In genomic region chr11:63667993-63668392, GRCh38 we compare ENCODE assay signal across 1 cellular context.
TF ChIP-seq lines count a peak whose summit lies in the region.

No MANE protein-coding gene starts in this region.

TF ChIP-seq in SK-N-SH treated with all-trans-retinoic acid at 6 μM for 48 hours, 23 proteins besides CTCF, POLR2A, EP300 and RAD21 (continued from another document):
- no peak for TF ChIP-seq POU6F1 (CRISPR knock-in tag; IDR thresholded peaks at IDR 0.05; ENCODE audit: borderline replicate concordance, low read depth)
- TF ChIP-seq OSR1 (CRISPR knock-in tag; IDR thresholded peaks at IDR 0.05), result no peak
- TF ChIP-seq ZNF8 (CRISPR knock-in tag; IDR thresholded peaks at IDR 0.05), result no peak
- TF ChIP-seq TOX (CRISPR knock-in tag; IDR thresholded peaks at IDR 0.05; ENCODE audit: borderline replicate concordance), result no peak
- TF ChIP-seq, protein P1, sequence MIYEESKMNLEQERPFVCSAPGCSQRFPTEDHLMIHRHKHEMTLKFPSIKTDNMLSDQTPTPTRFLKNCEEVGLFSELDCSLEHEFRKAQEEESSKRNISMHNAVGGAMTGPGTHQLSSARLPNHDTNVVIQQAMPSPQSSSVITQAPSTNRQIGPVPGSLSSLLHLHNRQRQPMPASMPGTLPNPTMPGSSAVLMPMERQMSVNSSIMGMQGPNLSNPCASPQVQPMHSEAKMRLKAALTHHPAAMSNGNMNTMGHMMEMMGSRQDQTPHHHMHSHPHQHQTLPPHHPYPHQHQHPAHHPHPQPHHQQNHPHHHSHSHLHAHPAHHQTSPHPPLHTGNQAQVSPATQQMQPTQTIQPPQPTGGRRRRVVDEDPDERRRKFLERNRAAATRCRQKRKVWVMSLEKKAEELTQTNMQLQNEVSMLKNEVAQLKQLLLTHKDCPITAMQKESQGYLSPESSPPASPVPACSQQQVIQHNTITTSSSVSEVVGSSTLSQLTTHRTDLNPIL (CRISPR knock-in tag; IDR thresholded peaks at IDR 0.05; ENCODE audit: low read depth), result no peak
- no peak for TF ChIP-seq CSDC2 (CRISPR knock-in tag; IDR thresholded peaks at IDR 0.05)
- no peak for TF ChIP-seq RARB (CRISPR knock-in tag; IDR thresholded peaks at IDR 0.05)
- no peak for TF ChIP-seq ARNTL (CRISPR knock-in tag; IDR thresholded peaks at IDR 0.05; ENCODE audit: borderline replicate concordance, low read depth)
- no peak for TF ChIP-seq ZNF70 (CRISPR knock-in tag; IDR thresholded peaks at IDR 0.05)
TF ChIP-seq in SK-N-SH treated with all-trans-retinoic acid at 6 μM for 48 hours: peak in this region for 0.
